ENCODE assay signal across 1 cellular context in the genomic region with DNA sequence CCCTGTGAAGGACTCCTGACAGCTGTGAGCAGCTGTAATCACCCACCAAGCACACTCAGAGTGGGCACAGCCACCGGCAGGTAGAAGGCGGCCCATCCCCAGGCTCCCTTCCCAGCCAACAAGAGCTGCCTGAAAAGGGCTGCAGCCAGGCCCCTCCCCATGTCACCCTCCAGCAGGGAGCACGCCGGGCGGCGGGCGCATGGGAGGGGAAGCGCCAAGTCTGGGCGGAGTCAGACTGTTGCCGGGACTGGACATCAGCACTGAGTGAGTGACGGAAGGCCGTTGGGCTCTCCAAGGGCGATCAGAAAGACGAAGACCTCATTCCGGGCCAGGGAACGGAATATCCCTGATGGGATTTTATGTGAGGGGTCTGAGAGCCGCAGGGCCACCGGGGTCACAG.
TF ChIP-seq lines count a peak whose summit lies in the region.

No MANE protein-coding gene starts in this region.

TF ChIP-seq in K562, 482 proteins besides CTCF, POLR2A, EP300 and RAD21:
- TF ChIP-seq NRF1 (conservative IDR thresholded peaks at IDR 0.05 in 1 of 2, IDR thresholded peaks at IDR 0.05 in 1 of 2), result peak; percentile 29 to 40; a peak in 3 of 4 replicates
- TF ChIP-seq CEBPB (tag; IDR thresholded peaks at IDR 0.05), result no peak
- TF ChIP-seq NFRKB (IDR thresholded peaks at IDR 0.05; ENCODE audit: low read depth), result no peak
TF ChIP-seq in K562: peak in this region for 1.
